ENCODE assay signal across 5 cellular contexts in genomic region chr1:229922249-229922648, GRCh38.
"Had no signal": no experiment of that assay in that cellular context is flagged by ENCODE, and none has a peak within 500 bp of the region (broad histone marks: within the 10 kb centered on the region; RNA-seq: fewer than 3 reads in every experiment).

No MANE protein-coding gene starts in this region.

- H3K4me3 Mint-ChIP-seq: IgD-negative memory B cell had no signal

- H3K9me3 Mint-ChIP-seq: IgD-negative memory B cell had no signal

- DNase-seq: IMR-90, KBM-7 had no signal

- ATAC-seq: HepG2, K562 had no signal

- H3K4me3 ChIP-seq: K562 had no signal

- H3K4me1 Mint-ChIP-seq: IgD-negative memory B cell had no signal

- H3K27ac Mint-ChIP-seq: IgD-negative memory B cell had no signal
